In the genomic region with DNA sequence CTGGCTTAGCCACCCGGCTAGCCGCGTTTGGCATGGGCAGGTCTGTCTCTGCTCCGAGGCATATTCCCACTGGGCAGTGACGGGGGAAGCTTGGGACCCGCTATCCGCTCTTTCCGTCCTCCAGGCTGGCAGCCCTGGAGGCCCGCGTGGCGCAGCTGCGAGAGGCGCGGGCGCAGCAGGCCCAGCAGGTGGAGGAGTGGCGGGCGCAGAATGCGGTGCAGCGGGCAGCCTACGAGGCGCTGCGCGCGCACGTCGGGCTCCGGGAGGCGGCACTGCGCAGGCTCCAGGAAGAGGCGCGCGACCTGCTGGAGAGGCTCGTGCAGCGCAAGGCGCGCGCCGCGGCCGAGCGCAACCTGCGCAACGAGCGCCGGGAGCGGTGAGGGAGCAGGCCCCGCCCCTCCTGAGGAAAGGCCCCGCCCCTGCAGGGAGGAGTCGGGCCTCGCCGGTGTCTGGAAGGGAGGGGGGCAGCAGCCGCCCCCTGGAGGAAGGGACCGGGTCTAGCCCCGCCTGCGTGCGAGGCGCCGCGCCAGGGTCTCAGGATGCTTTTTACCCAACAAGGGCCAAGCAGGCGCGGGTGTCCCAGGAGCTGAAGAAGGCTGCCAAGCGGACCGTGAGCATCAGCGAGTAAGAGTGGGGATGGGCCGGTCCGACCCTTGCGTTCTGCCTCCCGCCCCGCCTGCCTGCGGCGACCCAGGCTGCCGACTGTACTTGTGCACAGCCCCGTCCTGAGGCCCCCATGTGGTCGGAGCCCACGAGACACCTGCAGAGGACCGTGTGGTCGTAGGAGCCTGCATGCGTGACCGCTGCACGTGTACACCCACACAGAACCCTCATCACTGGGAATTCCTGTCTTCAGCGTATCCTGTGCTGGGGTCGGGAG, we compare ENCODE assay signal across 8 cellular contexts. TPM values are rescaled to one million over a fixed set of nuclear protein-coding genes. Genes with fewer than 3 reads are reported as not detected.
DNase-seq lines count a peak whose midpoint lies in the region; ATAC-seq, FAIRE-seq and TF ChIP-seq lines count a peak whose summit lies in the region.

No MANE protein-coding gene starts in this region.

- H3K4me3 ChIP-seq in GM06990 (replicated peaks; ENCODE audit: low read depth, low read length), result peak overlapping the region; percentile 31
- peak overlapping the region; percentile 53 to 82 for H3K4me3 ChIP-seq in neuronal stem cell (ENCODE audit: low read length in 2 of 2)
- peak overlapping the region; percentile 39 to 53 (median 50) for H3K4me3 ChIP-seq in stomach

- peak overlapping the region; percentile 95 for H2AFZ ChIP-seq in neuronal stem cell (ENCODE audit: low read length)

- peak overlapping the region; percentile 91 for H3K18ac ChIP-seq in neuronal stem cell (ENCODE audit: low read length)

- DNase-seq in GM06990 (ENCODE audit: extremely low read depth, insufficient read length), result peak; percentile 94
- peak; percentile 80 for DNase-seq in RPMI7951 (ENCODE audit: low read depth)
- DNase-seq in activated naive CD4-positive, alpha-beta T cell treated with anti-CD3 and anti-CD28 coated beads, Interleukin-2, amount 50 U/mL, for 16 hours, result peak; percentile 90
- DNase-seq in frontal cortex (ENCODE audit: low spot score in 2 of 2), result peak; percentile 95 to 99
- DNase-seq in neuronal stem cell (ENCODE audit: low spot score), result peak; percentile 93
- DNase-seq in stomach, result peak; percentile 95

- peak overlapping the region; percentile 90 for H3K9ac ChIP-seq in neuronal stem cell (ENCODE audit: low read depth, low read length, poor library complexity)

- H3K23ac ChIP-seq in neuronal stem cell (ENCODE audit: low read depth, low read length, poor library complexity), result peak overlapping the region; percentile 94

- H3K4me1 ChIP-seq in neuronal stem cell (ENCODE audit: control insufficient read depth in 2 of 2, insufficient read depth in 1 of 2, low read depth in 1 of 2, low read length in 2 of 2) (peaks cover 7 to 13% of the 10 kb centered on the region in 2 donors), stomach (peaks cover 8 to 24% (median 18%) of the 10 kb centered on the region in 4 donors)

- no peak for TF ChIP-seq EP300 in stomach (IDR thresholded peaks at IDR 0.05)

- peak overlapping the region; percentile 98 for H2BK15ac ChIP-seq in neuronal stem cell (ENCODE audit: low read length)

- peak overlapping the region; percentile 62 for H4K91ac ChIP-seq in neuronal stem cell (ENCODE audit: low read depth, low read length, poor library complexity)

- TF ChIP-seq CTCF in GM06990 (IDR thresholded peaks at IDR 0.05; ENCODE audit: insufficient read depth, low read length, poor library complexity, severe bottlenecking) (no peak), stomach (IDR thresholded peaks at IDR 0.05) (peak in 3 of 7 experiments; percentile 7 to 44 (median 33))

- peak overlapping the region; percentile 75 for H4K8ac ChIP-seq in neuronal stem cell (ENCODE audit: low read depth, low read length)

- H3K4me2 ChIP-seq in neuronal stem cell (ENCODE audit: insufficient read depth, low read length, poor library complexity, severe bottlenecking), result peak overlapping the region; percentile 92

- peak; percentile 52 for ATAC-seq in HG03439 (IDR thresholded peaks at IDR 0.05; ENCODE audit: unreplicated experiment)
- no peak for ATAC-seq in HG03196 (IDR thresholded peaks at IDR 0.05; ENCODE audit: unreplicated experiment)

- intact Hi-C loops in stomach (cut with DNase I; ENCODE audit: low total_unique reads), result no loop called here

- peak overlapping the region; percentile 75 for H2BK12ac ChIP-seq in neuronal stem cell (ENCODE audit: low read length)

- WGBS in neuronal stem cell (ENCODE audit: extremely low coverage in 2 of 2, insufficient read length in 2 of 2, insufficient replicate concordance in 1 of 2), 2 donors, result no CpG with 5 or more reads among the region's 82 CpGs
- WGBS in stomach, 5 donors, result 12 to 43% (median 17%) methylated on average over 17 to 82 of the region's 82 CpGs

- H3K36me3 ChIP-seq in GM06990 (ENCODE audit: control insufficient read depth, insufficient read depth, low read length), result peaks cover 29% of the 10 kb centered on the region
- peaks cover 1 to 11% of the 10 kb centered on the region in 2 donors for H3K36me3 ChIP-seq in neuronal stem cell (replicated peaks in 1 of 2; ENCODE audit: control insufficient read depth in 2 of 2, insufficient read depth in 2 of 2, low read length in 2 of 2)
- H3K36me3 ChIP-seq in stomach, result peaks cover 0 to 88% (median 29%) of the 10 kb centered on the region in 4 donors

- no peak for TF ChIP-seq POLR2A in stomach (IDR thresholded peaks at IDR 0.05)

- H3K14ac ChIP-seq in neuronal stem cell (ENCODE audit: low read length), result peak overlapping the region; percentile 98

- no peaks in the 10 kb centered on the region for H3K27me3 ChIP-seq in GM06990 (replicated peaks; ENCODE audit: control insufficient read depth, insufficient read depth, low read length)
- H3K27me3 ChIP-seq in neuronal stem cell (ENCODE audit: control insufficient read depth in 3 of 3, insufficient read depth in 3 of 3, low read depth in 1 of 3, low read length in 3 of 3), result peaks cover 0 to 3% (median 0%) of the 10 kb centered on the region in 3 experiments
- no peaks in the 10 kb centered on the region for H3K27me3 ChIP-seq in stomach

- no peak for FAIRE-seq in frontal cortex (lab: Jason Lieb, UNC)

- H2BK5ac ChIP-seq in neuronal stem cell (ENCODE audit: low read length), result peak overlapping the region; percentile 88

- H2BK120ac ChIP-seq in neuronal stem cell (ENCODE audit: low read depth, low read length), result peak overlapping the region; percentile 16

- peaks cover 2% of the 10 kb centered on the region for H3K79me1 ChIP-seq in neuronal stem cell (ENCODE audit: low read depth, low read length)

- H3K27ac ChIP-seq in neuronal stem cell (replicated peaks; ENCODE audit: low read length) (no peak overlapping the region), stomach (peak overlapping the region; percentile 29 to 83 (median 54))

- H3K9me3 ChIP-seq in neuronal stem cell (replicated peaks in 1 of 2; ENCODE audit: control insufficient read depth in 2 of 2, insufficient read depth in 1 of 2, low read depth in 1 of 2, low read length in 2 of 2) (peaks cover 0 to 2% of the 10 kb centered on the region in 2 donors), stomach (no peaks in the 10 kb centered on the region)

- peak overlapping the region; percentile 96 for H2AK5ac ChIP-seq in neuronal stem cell (ENCODE audit: low read depth, low read length)

- peak overlapping the region; percentile 80 for H3K4ac ChIP-seq in neuronal stem cell (ENCODE audit: low read length)

RNA-seq across cellular contexts. Expression of a gene that starts 7.9 kb away (rescaled TPM):
- total RNA-seq in RPMI7951 (2014; rRNA removed; shearing (Covaris generic)), result 3.0 and 4.3 TPM in 2 replicates
- 2.9 TPM for total RNA-seq in frontal cortex
- polyA plus RNA-seq in neuronal stem cell (2013, experiment 1 of 2), result 18.3 TPM
- 16.1 TPM for polyA plus RNA-seq in neuronal stem cell (2013, experiment 2 of 2)
- 100 to 1,000 TPM in 1 of 5 donors, 10 to 100 TPM in 4; 13.0 to 266 (median 40.3) TPM for total RNA-seq in stomach
- polyA plus RNA-seq in stomach, result 10 to 100 TPM; 15.4 to 67.0 (median 30.4) TPM

RNA-seq across cellular contexts. Expression of a gene that starts 28.3 kb away (rescaled TPM):
- 24.8 and 44.8 TPM in 2 replicates for total RNA-seq in RPMI7951 (2014; rRNA removed; shearing (Covaris generic))
- total RNA-seq in frontal cortex, result 37.9 TPM
- 19.9 TPM for polyA plus RNA-seq in neuronal stem cell (2013, experiment 1 of 2)
- 17.9 TPM for polyA plus RNA-seq in neuronal stem cell (2013, experiment 2 of 2)
- 100 to 1,000 TPM; 125 to 895 (median 321) TPM for total RNA-seq in stomach
- polyA plus RNA-seq in stomach, result 100 to 1,000 TPM; 310 to 950 (median 759) TPM
